ENCODE assay signal across 22 cellular contexts in genomic region chr2:29397039-29397438, GRCh38.
"Had no signal": no experiment of that assay in that cellular context is flagged by ENCODE, and none has a peak within 500 bp of the region (broad histone marks: within the 10 kb centered on the region; RNA-seq: fewer than 3 reads in every experiment).

No MANE protein-coding gene starts in this region.

- H3K27ac Mint-ChIP-seq: activated CD4-positive, alpha-beta T cell treated with anti-CD3 and anti-CD28 coated beads, Interleukin-2, amount 10 ng/mL, durations not matched to agents 24 days and 14 days; activated naive CD4-positive, alpha-beta T cell treated with anti-CD3 and anti-CD28 coated beads, Interleukin-2, amount 10 ng/mL, durations not matched to agents 7 days and 5 days; activated naive CD8-positive, alpha-beta T cell treated with anti-CD3 and anti-CD28 coated beads, Interleukin-2, amount 50 U/mL, for 24 hours; naive B cell; T-helper 2 cell treated with Interferon-gamma antibody and Interleukin-4, amounts not matched to agents 5 μg/mL and 100 μg/mL, for 36 hours had no signal

- DNase-seq: activated CD4-positive, alpha-beta T cell treated with anti-CD3 and anti-CD28 coated beads, Interleukin-2, amount 10 ng/mL, durations not matched to agents 24 days and 14 days; activated CD8-positive, alpha-beta memory T cell treated with anti-CD3 and anti-CD28 coated beads, Interleukin-2, amount 50 U/mL, for 4 hours; activated naive CD4-positive, alpha-beta T cell treated with anti-CD3 and anti-CD28 coated beads, Interleukin-2, amount 10 ng/mL, durations not matched to agents 7 days and 5 days; activated naive CD8-positive, alpha-beta T cell treated with anti-CD3 and anti-CD28 coated beads, Interleukin-2, amount 50 U/mL, for 24 hours; activated T-cell treated with anti-CD3 and anti-CD28 coated beads, Interleukin-2, amount 50 U/mL, for 4 hours; aorta; cerebellar nuclear complex; effector CD8-positive, alpha-beta T cell; heart right ventricle; mesenchymal stem cell; mucosa of descending colon; naive B cell; right cardiac atrium; small intestine; stimulated activated CD4-positive, alpha-beta T cell treated with anti-CD3 and anti-CD28 coated beads, Interleukin-15, amount 100 ng/mL, for 24 hours; stimulated activated CD4-positive, alpha-beta T cell treated with anti-CD3 and anti-CD28 coated beads, Interleukin-2, amount 100 ng/mL, for 48 hours; testis; upper lobe of left lung had no signal

- ATAC-seq: activated naive CD8-positive, alpha-beta T cell treated with anti-CD3 and anti-CD28 coated beads, Interleukin-2, amount 50 U/mL, for 24 hours; activated T-cell treated with anti-CD3 and anti-CD28 coated beads, Interleukin-2, amount 50 U/mL, for 4 hours; esophagus mucosa; heart right ventricle; mucosa of descending colon; right cardiac atrium had no signal

- H3K36me3 Mint-ChIP-seq: activated naive CD4-positive, alpha-beta T cell treated with anti-CD3 and anti-CD28 coated beads, Interleukin-2, amount 10 ng/mL, durations not matched to agents 7 days and 5 days; naive B cell had no signal

- H3K9me3 Mint-ChIP-seq: activated CD4-positive, alpha-beta T cell treated with anti-CD3 and anti-CD28 coated beads, Interleukin-2, amount 10 ng/mL, durations not matched to agents 24 days and 14 days; activated naive CD4-positive, alpha-beta T cell treated with anti-CD3 and anti-CD28 coated beads, Interleukin-2, amount 10 ng/mL, durations not matched to agents 7 days and 5 days; activated naive CD8-positive, alpha-beta T cell treated with anti-CD3 and anti-CD28 coated beads, Interleukin-2, amount 50 U/mL, for 24 hours; activated T-cell treated with anti-CD3 and anti-CD28 coated beads, Interleukin-2, amount 50 U/mL, for 4 hours; neural crest cell; T-helper 2 cell treated with Interferon-gamma antibody and Interleukin-4, amounts not matched to agents 5 μg/mL and 100 μg/mL, for 36 hours had no signal

- H3K36me3 ChIP-seq: heart right ventricle, prostate gland, upper lobe of left lung had no signal

- H3K4me3 ChIP-seq: heart right ventricle, mucosa of descending colon, prostate gland, testis, upper lobe of left lung had no signal

- H3K4me1 ChIP-seq: heart right ventricle, prostate gland, testis, upper lobe of left lung had no signal

- H3K4me3 Mint-ChIP-seq: activated CD4-positive, alpha-beta T cell treated with anti-CD3 and anti-CD28 coated beads, Interleukin-2, amount 10 ng/mL, durations not matched to agents 24 days and 14 days; activated naive CD4-positive, alpha-beta T cell treated with anti-CD3 and anti-CD28 coated beads, Interleukin-2, amount 10 ng/mL, durations not matched to agents 7 days and 5 days; activated naive CD8-positive, alpha-beta T cell treated with anti-CD3 and anti-CD28 coated beads, Interleukin-2, amount 50 U/mL, for 24 hours; activated T-cell treated with anti-CD3 and anti-CD28 coated beads, Interleukin-2, amount 50 U/mL, for 4 hours; naive B cell; neural crest cell; T-helper 2 cell treated with Interferon-gamma antibody and Interleukin-4, amounts not matched to agents 5 μg/mL and 100 μg/mL, for 36 hours had no signal

- H3K9me3 ChIP-seq: heart right ventricle, mucosa of descending colon, prostate gland, testis, upper lobe of left lung had no signal

- H3K4me1 Mint-ChIP-seq: activated CD4-positive, alpha-beta T cell treated with anti-CD3 and anti-CD28 coated beads, Interleukin-2, amount 10 ng/mL, durations not matched to agents 24 days and 14 days; activated naive CD4-positive, alpha-beta T cell treated with anti-CD3 and anti-CD28 coated beads, Interleukin-2, amount 10 ng/mL, durations not matched to agents 7 days and 5 days; activated naive CD8-positive, alpha-beta T cell treated with anti-CD3 and anti-CD28 coated beads, Interleukin-2, amount 50 U/mL, for 24 hours; naive B cell had no signal

- H3K27me3 ChIP-seq: testis, upper lobe of left lung had no signal
